9 cellular contexts compared by ENCODE assay signal in genomic region chr1:222048030-222048632, GRCh38.
DNase-seq lines count a peak whose midpoint lies in the region; ATAC-seq lines count a peak whose summit lies in the region.
"Had no signal": no experiment of that assay in that cellular context is flagged by ENCODE, and none has a peak within 500 bp of the region (broad histone marks: within the 10 kb centered on the region; RNA-seq: fewer than 3 reads in every experiment).

No MANE protein-coding gene starts in this region.

- H3K9me3 Mint-ChIP-seq in activated CD4-positive, alpha-beta T cell treated with anti-CD3 and anti-CD28 coated beads, Interleukin-2, amount 10 ng/mL, durations not matched to agents 7 days and 5 days: no peaks in the 10 kb centered on the region
- H3K9me3 Mint-ChIP-seq in activated naive CD4-positive, alpha-beta T cell treated with anti-CD3 and anti-CD28 coated beads for 36 hours: no peaks in the 10 kb centered on the region
- H3K9me3 Mint-ChIP-seq: memory B cell had no signal

- DNase-seq in GM04504 (ENCODE audit: low read depth): peak; percentile 24
- DNase-seq in KBM-7: peak; percentile 3
- peak; percentile 22 for DNase-seq in fibroblast of gingiva (ENCODE audit: low read depth)
- DNase-seq in NCI-H1930 (lab: John Stamatoyannopoulos, UW): no peak
- DNase-seq in activated CD4-positive, alpha-beta T cell treated with anti-CD3 and anti-CD28 coated beads, Interleukin-2, amount 10 ng/mL, durations not matched to agents 7 days and 5 days: no peak
- no peak for DNase-seq in activated naive CD4-positive, alpha-beta T cell treated with anti-CD3 and anti-CD28 coated beads for 36 hours
- DNase-seq in NCI-H1048 (lab: John Stamatoyannopoulos, UW): no peak

- H3K27ac Mint-ChIP-seq in activated CD4-positive, alpha-beta T cell treated with anti-CD3 and anti-CD28 coated beads, Interleukin-2, amount 10 ng/mL, durations not matched to agents 7 days and 5 days: no peak overlapping the region
- H3K27ac Mint-ChIP-seq in activated naive CD4-positive, alpha-beta T cell treated with anti-CD3 and anti-CD28 coated beads for 36 hours: no peak overlapping the region
- H3K27ac Mint-ChIP-seq: memory B cell had no signal

- H3K4me1 Mint-ChIP-seq in activated CD4-positive, alpha-beta T cell treated with anti-CD3 and anti-CD28 coated beads, Interleukin-2, amount 10 ng/mL, durations not matched to agents 7 days and 5 days: no peaks in the 10 kb centered on the region
- H3K4me1 Mint-ChIP-seq in activated naive CD4-positive, alpha-beta T cell treated with anti-CD3 and anti-CD28 coated beads for 36 hours (ENCODE audit: low read depth): peaks cover 5% of the 10 kb centered on the region

- in situ Hi-C loops in KBM-7 (cut with MboI; ENCODE audit: low pct_unique_long_range_greater_than_20kb, low sequenced_read_pairs): no loop called here

- intact Hi-C loops in activated naive CD4-positive, alpha-beta T cell treated with anti-CD3 and anti-CD28 coated beads for 36 hours (cut with micrococcal nuclease): no loop called here

- no peaks in the 10 kb centered on the region for H3K36me3 Mint-ChIP-seq in activated CD4-positive, alpha-beta T cell treated with anti-CD3 and anti-CD28 coated beads, Interleukin-2, amount 10 ng/mL, durations not matched to agents 7 days and 5 days (ENCODE audit: low read depth)
- H3K36me3 Mint-ChIP-seq in activated naive CD4-positive, alpha-beta T cell treated with anti-CD3 and anti-CD28 coated beads for 36 hours (ENCODE audit: low read depth): no peaks in the 10 kb centered on the region
- H3K36me3 Mint-ChIP-seq: memory B cell had no signal

- POLR2A ChIA-PET in activated CD4-positive, alpha-beta T cell treated with anti-CD3 and anti-CD28 coated beads, Interleukin-2, amount 10 ng/mL, durations not matched to agents 7 days and 5 days (lab: Charles Lee): no interaction called here

- no peak overlapping the region for H3K4me3 Mint-ChIP-seq in activated CD4-positive, alpha-beta T cell treated with anti-CD3 and anti-CD28 coated beads, Interleukin-2, amount 10 ng/mL, durations not matched to agents 7 days and 5 days
- H3K4me3 Mint-ChIP-seq in activated naive CD4-positive, alpha-beta T cell treated with anti-CD3 and anti-CD28 coated beads for 36 hours: no peak overlapping the region
- H3K4me3 Mint-ChIP-seq: memory B cell had no signal

- CTCF ChIA-PET in activated CD4-positive, alpha-beta T cell treated with anti-CD3 and anti-CD28 coated beads, Interleukin-2, amount 10 ng/mL, durations not matched to agents 7 days and 5 days (lab: Charles Lee): interaction anchor here (0.7 kb wide), 1 partner anchor 1417 kb away, joined by 3 read pairs; no protein-coding TSS in a partner anchor
- CTCF ChIA-PET in activated naive CD4-positive, alpha-beta T cell treated with anti-CD3 and anti-CD28 coated beads for 36 hours (lab: Charles Lee): interaction anchor here (1.1 to 1.6 kb wide), 2 partner anchors 22 to 48 kb away, joined by 3 to 4 read pairs; no protein-coding TSS in a partner anchor

- ATAC-seq in GM21619 (IDR thresholded peaks at IDR 0.05; ENCODE audit: unreplicated experiment): peak; percentile 82

- H3K27me3 Mint-ChIP-seq in activated CD4-positive, alpha-beta T cell treated with anti-CD3 and anti-CD28 coated beads, Interleukin-2, amount 10 ng/mL, durations not matched to agents 7 days and 5 days: no peaks in the 10 kb centered on the region
- H3K27me3 Mint-ChIP-seq in activated naive CD4-positive, alpha-beta T cell treated with anti-CD3 and anti-CD28 coated beads for 36 hours (ENCODE audit: low read depth): no peaks in the 10 kb centered on the region

Comparison
In these comparisons a context has a peak if more than half of its experiments do, and no peak if none do; other contexts are left out.
1. DNase-seq: peak in GM04504 (single experiment), KBM-7 (single experiment) and fibroblast of gingiva (single experiment); none in NCI-H1930 (0 of 2), activated CD4-positive, alpha-beta T cell treated with anti-CD3 and anti-CD28 coated beads, Interleukin-2, amount 10 ng/mL, durations not matched to agents 7 days and 5 days (single experiment), activated naive CD4-positive, alpha-beta T cell treated with anti-CD3 and anti-CD28 coated beads for 36 hours (single experiment) and NCI-H1048 (single experiment).